21 cellular contexts compared by ENCODE assay signal in the genomic region with DNA sequence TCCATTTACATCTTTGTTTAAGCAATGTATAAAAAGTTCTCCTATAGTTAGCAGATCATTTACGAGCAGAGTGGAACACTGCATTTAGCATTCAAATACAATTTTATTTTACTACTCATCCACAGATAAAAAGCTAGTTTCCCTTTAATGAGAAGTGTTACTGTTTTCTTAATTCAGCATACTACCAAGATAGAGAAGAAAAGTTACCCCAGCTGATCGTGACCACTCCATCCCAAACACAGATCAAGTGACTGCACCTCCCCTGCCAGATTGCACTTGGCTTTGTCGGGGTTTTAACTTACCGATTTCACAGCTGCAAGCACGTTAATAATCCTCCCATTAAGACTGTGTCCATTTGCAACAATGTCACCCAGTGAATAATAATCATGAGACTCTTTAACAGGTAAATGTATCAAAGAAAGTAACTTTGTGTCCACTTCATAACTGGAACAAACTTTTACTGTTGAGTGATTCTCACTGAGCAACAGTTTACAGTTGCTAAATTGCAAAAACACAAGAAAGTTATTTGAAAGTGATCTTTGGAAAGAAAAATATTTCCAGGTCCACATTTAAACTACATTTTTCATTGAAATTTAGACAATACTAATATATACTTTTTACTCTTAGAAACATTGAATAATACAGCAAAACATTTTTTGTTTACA. TPM values are rescaled to one million over a fixed set of nuclear protein-coding genes. Genes with fewer than 3 reads are reported as not detected.
DNase-seq lines count a peak whose midpoint lies in the region; ATAC-seq and TF ChIP-seq lines count a peak whose summit lies in the region.
"Had no signal": no experiment of that assay in that cellular context is flagged by ENCODE, and none has a peak within 500 bp of the region (broad histone marks: within the 10 kb centered on the region; RNA-seq: fewer than 3 reads in every experiment).

No MANE protein-coding gene starts in this region.

- intact Hi-C loops in activated CD8-positive, alpha-beta T cell treated with anti-CD3 and anti-CD28 coated beads for 36 hours (cut with micrococcal nuclease): no loop called here
- intact Hi-C loops in CD8-positive, alpha-beta T cell (cut with DNase I, micrococcal nuclease): loop anchor here in 1 of 2 experiments (5.0 kb wide), 1 partner anchor 85 kb away; a partner anchor contains a TSS
- intact Hi-C loops in uterus (cut with DNase I; ENCODE audit: low total_unique reads): no loop called here

- H3K4me3 ChIP-seq in CD8-positive, alpha-beta T cell (ENCODE audit: low read depth, low read length): no peak overlapping the region
- no peak overlapping the region for H3K4me3 ChIP-seq in smooth muscle cell
- H3K4me3 ChIP-seq in uterus: no peak overlapping the region
- H3K4me3 ChIP-seq: BLaER1, GM12878, GM23338 had no signal

- POLR2A ChIA-PET in activated CD8-positive, alpha-beta T cell treated with anti-CD3 and anti-CD28 coated beads for 36 hours (lab: Charles Lee): interaction anchor here (1.0 to 1.9 kb wide), 3 partner anchors 13 to 107 kb away, joined by 3 to 9 read pairs (median 5); a partner anchor contains a TSS
- POLR2A ChIA-PET in activated CD8-positive, alpha-beta T cell treated with anti-CD3 and anti-CD28 coated beads, Interleukin-2, amount 10 ng/mL, durations not matched to agents 7 days and 5 days (lab: Charles Lee): no interaction called here
- POLR2A ChIA-PET in CD8-positive, alpha-beta T cell (lab: Charles Lee): interaction anchor here (1.4 kb wide), 1 partner anchor 75 kb away, joined by 4 read pairs; a partner anchor contains a TSS

- H3K4me1 Mint-ChIP-seq in activated CD8-positive, alpha-beta T cell treated with anti-CD3 and anti-CD28 coated beads for 36 hours (ENCODE audit: low read depth): peaks cover 24% of the 10 kb centered on the region
- peaks cover 18% of the 10 kb centered on the region for H3K4me1 Mint-ChIP-seq in activated CD8-positive, alpha-beta T cell treated with anti-CD3 and anti-CD28 coated beads, Interleukin-2, amount 10 ng/mL, durations not matched to agents 7 days and 5 days (ENCODE audit: low read depth)
- peaks cover 20% of the 10 kb centered on the region for H3K4me1 Mint-ChIP-seq in CD8-positive, alpha-beta T cell (ENCODE audit: low read depth)
- H3K4me1 Mint-ChIP-seq: GM23338, H9 had no signal

- H3K27me3 Mint-ChIP-seq in activated CD8-positive, alpha-beta T cell treated with anti-CD3 and anti-CD28 coated beads for 36 hours: peaks cover 17% of the 10 kb centered on the region
- peaks cover 29% of the 10 kb centered on the region for H3K27me3 Mint-ChIP-seq in activated CD8-positive, alpha-beta T cell treated with anti-CD3 and anti-CD28 coated beads, Interleukin-2, amount 10 ng/mL, durations not matched to agents 7 days and 5 days (ENCODE audit: low read depth)
- H3K27me3 Mint-ChIP-seq in CD8-positive, alpha-beta T cell (ENCODE audit: low read depth): peaks cover 13% of the 10 kb centered on the region

- H3K4me2 ChIP-seq in smooth muscle cell: no peak overlapping the region
- H3K4me2 ChIP-seq: BLaER1, GM23338 had no signal

- no peaks in the 10 kb centered on the region for H3K27me3 ChIP-seq in CD8-positive, alpha-beta T cell (ENCODE audit: insufficient read depth, low read length)
- peaks cover 54% of the 10 kb centered on the region for H3K27me3 ChIP-seq in smooth muscle cell (ENCODE audit: low read depth)
- H3K27me3 ChIP-seq in uterus: no peaks in the 10 kb centered on the region

- CTCF ChIA-PET in activated CD8-positive, alpha-beta T cell treated with anti-CD3 and anti-CD28 coated beads for 36 hours (lab: Charles Lee): interaction anchor here (0.7 to 1.0 kb wide), 4 partner anchors 9 to 146 kb away, joined by 3 read pairs; a partner anchor contains a TSS
- CTCF ChIA-PET in activated CD8-positive, alpha-beta T cell treated with anti-CD3 and anti-CD28 coated beads, Interleukin-2, amount 10 ng/mL, durations not matched to agents 7 days and 5 days (lab: Charles Lee): interaction anchor here (3.1 kb wide), 1 partner anchor 71 kb away, joined by 10 read pairs; no protein-coding TSS in a partner anchor
- CTCF ChIA-PET in CD8-positive, alpha-beta T cell (lab: Charles Lee): interaction anchor here (1.5 kb wide), 1 partner anchor 12 kb away, joined by 4 read pairs; no protein-coding TSS in a partner anchor

- H3K4me1 ChIP-seq in CD8-positive, alpha-beta T cell (ENCODE audit: insufficient read depth, low read length): peaks cover 14% of the 10 kb centered on the region
- H3K4me1 ChIP-seq in smooth muscle cell (ENCODE audit: low read depth): no peaks in the 10 kb centered on the region
- no peaks in the 10 kb centered on the region for H3K4me1 ChIP-seq in uterus
- H3K4me1 ChIP-seq: Caco-2 had no signal

- H3K27ac Mint-ChIP-seq in activated CD8-positive, alpha-beta T cell treated with anti-CD3 and anti-CD28 coated beads for 36 hours: peak overlapping the region; percentile 47
- no peak overlapping the region for H3K27ac Mint-ChIP-seq in activated CD8-positive, alpha-beta T cell treated with anti-CD3 and anti-CD28 coated beads, Interleukin-2, amount 10 ng/mL, durations not matched to agents 7 days and 5 days
- peak overlapping the region; percentile 62 for H3K27ac Mint-ChIP-seq in CD8-positive, alpha-beta T cell
- H3K27ac Mint-ChIP-seq: GM23338, H9, HFFc6 had no signal

- H3K36me3 ChIP-seq in CD8-positive, alpha-beta T cell (ENCODE audit: insufficient read depth, low read length): no peaks in the 10 kb centered on the region
- H3K36me3 ChIP-seq in smooth muscle cell (ENCODE audit: low read depth) (no peaks in the 10 kb centered on the region), uterus (no peaks in the 10 kb centered on the region)
- H3K36me3 ChIP-seq: BLaER1 had no signal

- H3K9ac ChIP-seq in smooth muscle cell (ENCODE audit: low read depth): no peak overlapping the region
- H3K9ac ChIP-seq: BLaER1 had no signal

- no peak for ATAC-seq in activated CD8-positive, alpha-beta T cell treated with anti-CD3 and anti-CD28 coated beads for 36 hours
- ATAC-seq in activated CD8-positive, alpha-beta T cell treated with anti-CD3 and anti-CD28 coated beads, Interleukin-2, amount 10 ng/mL, durations not matched to agents 7 days and 5 days: no peak
- ATAC-seq in CD8-positive, alpha-beta T cell: no peak
- ATAC-seq in GM21423 (IDR thresholded peaks at IDR 0.05; ENCODE audit: unreplicated experiment): no peak
- ATAC-seq: GM12878 had no signal

- H3K27ac ChIP-seq in CD8-positive, alpha-beta T cell (ENCODE audit: low read depth, low read length): no peak overlapping the region
- H3K27ac ChIP-seq in smooth muscle cell (ENCODE audit: low read depth): no peak overlapping the region
- no peak overlapping the region for H3K27ac ChIP-seq in uterus
- H3K27ac ChIP-seq: BLaER1 had no signal

- no peak for DNase-seq in activated CD8-positive, alpha-beta T cell treated with anti-CD3 and anti-CD28 coated beads for 36 hours
- DNase-seq in activated CD8-positive, alpha-beta T cell treated with anti-CD3 and anti-CD28 coated beads, Interleukin-2, amount 10 ng/mL, durations not matched to agents 7 days and 5 days: no peak
- DNase-seq in CD8-positive, alpha-beta T cell: no peak
- DNase-seq in myocyte (ENCODE audit: low read depth): peak; percentile 14
- no peak for DNase-seq in smooth muscle cell (lab: John Stamatoyannopoulos, UW; ENCODE audit: unreplicated experiment)
- no peak for DNase-seq in uterus
- DNase-seq: Caco-2; CD4-positive, alpha-beta memory T cell; GDM1; H9; HFFc6; NCI-H1092; NCI-H1417 treated with DMSO at 0.1 percent for 48 hours; NCI-H187; NCI-H2081 treated with DMSO at 0.1 percent for 48 hours; NCI-H2171; NCI-H510A had no signal

- WGBS in smooth muscle cell (ENCODE audit: low lambda C conversion rate): 58% methylated on average over 5 of the region's 5 CpGs

- H2AFZ ChIP-seq in smooth muscle cell (ENCODE audit: low read depth): peak overlapping the region; percentile 69
- H2AFZ ChIP-seq: GM23338 had no signal

- H3K4me3 Mint-ChIP-seq in activated CD8-positive, alpha-beta T cell treated with anti-CD3 and anti-CD28 coated beads for 36 hours: no peak overlapping the region
- no peak overlapping the region for H3K4me3 Mint-ChIP-seq in activated CD8-positive, alpha-beta T cell treated with anti-CD3 and anti-CD28 coated beads, Interleukin-2, amount 10 ng/mL, durations not matched to agents 7 days and 5 days
- no peak overlapping the region for H3K4me3 Mint-ChIP-seq in CD8-positive, alpha-beta T cell
- H3K4me3 Mint-ChIP-seq: CD4-positive, alpha-beta memory T cell; GM23338; H9; HFFc6 had no signal

- no peaks in the 10 kb centered on the region for H3K36me3 Mint-ChIP-seq in activated CD8-positive, alpha-beta T cell treated with anti-CD3 and anti-CD28 coated beads for 36 hours (ENCODE audit: low read depth)
- no peaks in the 10 kb centered on the region for H3K36me3 Mint-ChIP-seq in activated CD8-positive, alpha-beta T cell treated with anti-CD3 and anti-CD28 coated beads, Interleukin-2, amount 10 ng/mL, durations not matched to agents 7 days and 5 days (ENCODE audit: low read depth)
- no peaks in the 10 kb centered on the region for H3K36me3 Mint-ChIP-seq in CD8-positive, alpha-beta T cell
- H3K36me3 Mint-ChIP-seq: CD4-positive, alpha-beta memory T cell had no signal

- no peaks in the 10 kb centered on the region for H3K9me3 Mint-ChIP-seq in activated CD8-positive, alpha-beta T cell treated with anti-CD3 and anti-CD28 coated beads for 36 hours
- H3K9me3 Mint-ChIP-seq in activated CD8-positive, alpha-beta T cell treated with anti-CD3 and anti-CD28 coated beads, Interleukin-2, amount 10 ng/mL, durations not matched to agents 7 days and 5 days (ENCODE audit: insufficient read depth): no peaks in the 10 kb centered on the region
- no peaks in the 10 kb centered on the region for H3K9me3 Mint-ChIP-seq in CD8-positive, alpha-beta T cell
- H3K9me3 Mint-ChIP-seq: CD4-positive, alpha-beta memory T cell; GM23338; H9; HFFc6 had no signal

- no peaks in the 10 kb centered on the region for H3K9me3 ChIP-seq in CD8-positive, alpha-beta T cell (ENCODE audit: low read length)
- no peaks in the 10 kb centered on the region for H3K9me3 ChIP-seq in smooth muscle cell (replicated peaks; ENCODE audit: low read depth)
- H3K9me3 ChIP-seq in uterus: no peaks in the 10 kb centered on the region
- H3K9me3 ChIP-seq: BLaER1, Caco-2 had no signal

- H3K79me2 ChIP-seq in smooth muscle cell (ENCODE audit: low read depth): no peaks in the 10 kb centered on the region

- no peak for TF ChIP-seq POLR2A in uterus (IDR thresholded peaks at IDR 0.05)

- TF ChIP-seq CTCF in activated CD8-positive, alpha-beta T cell treated with anti-CD3 and anti-CD28 coated beads for 36 hours (IDR thresholded peaks at IDR 0.05): no peak
- no peak for TF ChIP-seq CTCF in CD8-positive, alpha-beta T cell (IDR thresholded peaks at IDR 0.05)
- no peak for TF ChIP-seq CTCF in smooth muscle cell (IDR thresholded peaks at IDR 0.05; ENCODE audit: borderline replicate concordance, insufficient read depth, poor library complexity, severe bottlenecking)
- no peak for TF ChIP-seq CTCF in uterus (IDR thresholded peaks at IDR 0.05)

- peaks cover 2% of the 10 kb centered on the region for H3F3A ChIP-seq in smooth muscle cell (ENCODE audit: low read depth)

- H4K20me1 ChIP-seq in smooth muscle cell (ENCODE audit: low read depth): no peaks in the 10 kb centered on the region
- H4K20me1 ChIP-seq: BLaER1 had no signal

RNA-seq across cellular contexts. Expression of a gene that starts 14.4 kb away (rescaled TPM):
- total RNA-seq in activated CD8-positive, alpha-beta T cell treated with anti-CD3 and anti-CD28 coated beads for 36 hours: under 1 TPM; 0.34 to 0.40 TPM
- total RNA-seq in activated CD8-positive, alpha-beta T cell treated with anti-CD3 and anti-CD28 coated beads, Interleukin-2, amount 10 ng/mL, durations not matched to agents 7 days and 5 days: not detected
- total RNA-seq in CD8-positive, alpha-beta T cell: not detected
- not detected in 2 replicates for total RNA-seq in myocyte
- polyA plus RNA-seq in myocyte (2012): 0.06 TPM
- 0.18 and 0.22 TPM in 2 replicates for total RNA-seq in smooth muscle cell
- 1.7 TPM in 1 of 2 replicates, not detected in the other for polyA plus RNA-seq in smooth muscle cell
- under 1 TPM in 2 of 4 donors, not detected in 2; 0.48 to 0.76 TPM for total RNA-seq in uterus
- total RNA-seq: Caco-2; CD4-positive, alpha-beta memory T cell; HFFc6 had no signal
- polyA plus RNA-seq: CD4-positive, alpha-beta memory T cell had no signal

RNA-seq across cellular contexts. Expression of a gene that starts 30.6 kb away (rescaled TPM):
- total RNA-seq in activated CD8-positive, alpha-beta T cell treated with anti-CD3 and anti-CD28 coated beads for 36 hours: 10 to 100 TPM; 14.2 to 17.8 TPM
- 10 to 100 TPM; 14.5 to 14.6 TPM for total RNA-seq in activated CD8-positive, alpha-beta T cell treated with anti-CD3 and anti-CD28 coated beads, Interleukin-2, amount 10 ng/mL, durations not matched to agents 7 days and 5 days
- total RNA-seq in CD8-positive, alpha-beta T cell: 10 to 100 TPM; 11.7 to 13.7 TPM
- total RNA-seq in myocyte (48.6 and 53.2 TPM in 2 replicates), smooth muscle cell (25.0 and 32.4 TPM in 2 replicates), uterus (100 to 1,000 TPM in 1 of 4 donors, 10 to 100 TPM in 2, 1 to 10 TPM in 1; 3.5 to 115 (median 22.2) TPM)
- polyA plus RNA-seq in myocyte (2012): 35.7 TPM
- 32.4 and 32.8 TPM in 2 replicates for polyA plus RNA-seq in smooth muscle cell

RNA-seq across cellular contexts. Expression of a gene that starts 30.9 kb away (rescaled TPM):
- total RNA-seq in activated CD8-positive, alpha-beta T cell treated with anti-CD3 and anti-CD28 coated beads for 36 hours: 10 to 100 TPM; 32.0 to 35.7 TPM
- 10 to 100 TPM; 48.0 to 50.4 TPM for total RNA-seq in activated CD8-positive, alpha-beta T cell treated with anti-CD3 and anti-CD28 coated beads, Interleukin-2, amount 10 ng/mL, durations not matched to agents 7 days and 5 days
- 10 to 100 TPM; 32.5 to 41.1 TPM for total RNA-seq in CD8-positive, alpha-beta T cell
- total RNA-seq in myocyte (178 and 182 TPM in 2 replicates), smooth muscle cell (20.7 and 20.9 TPM in 2 replicates), uterus (10 to 100 TPM; 22.9 to 75.3 (median 34.0) TPM)
- polyA plus RNA-seq in myocyte (2012): 141 TPM
- polyA plus RNA-seq in smooth muscle cell: 42.6 and 43.0 TPM in 2 replicates
